Comparison of ENCODE assay signal across 8 cellular contexts in the genomic region with DNA sequence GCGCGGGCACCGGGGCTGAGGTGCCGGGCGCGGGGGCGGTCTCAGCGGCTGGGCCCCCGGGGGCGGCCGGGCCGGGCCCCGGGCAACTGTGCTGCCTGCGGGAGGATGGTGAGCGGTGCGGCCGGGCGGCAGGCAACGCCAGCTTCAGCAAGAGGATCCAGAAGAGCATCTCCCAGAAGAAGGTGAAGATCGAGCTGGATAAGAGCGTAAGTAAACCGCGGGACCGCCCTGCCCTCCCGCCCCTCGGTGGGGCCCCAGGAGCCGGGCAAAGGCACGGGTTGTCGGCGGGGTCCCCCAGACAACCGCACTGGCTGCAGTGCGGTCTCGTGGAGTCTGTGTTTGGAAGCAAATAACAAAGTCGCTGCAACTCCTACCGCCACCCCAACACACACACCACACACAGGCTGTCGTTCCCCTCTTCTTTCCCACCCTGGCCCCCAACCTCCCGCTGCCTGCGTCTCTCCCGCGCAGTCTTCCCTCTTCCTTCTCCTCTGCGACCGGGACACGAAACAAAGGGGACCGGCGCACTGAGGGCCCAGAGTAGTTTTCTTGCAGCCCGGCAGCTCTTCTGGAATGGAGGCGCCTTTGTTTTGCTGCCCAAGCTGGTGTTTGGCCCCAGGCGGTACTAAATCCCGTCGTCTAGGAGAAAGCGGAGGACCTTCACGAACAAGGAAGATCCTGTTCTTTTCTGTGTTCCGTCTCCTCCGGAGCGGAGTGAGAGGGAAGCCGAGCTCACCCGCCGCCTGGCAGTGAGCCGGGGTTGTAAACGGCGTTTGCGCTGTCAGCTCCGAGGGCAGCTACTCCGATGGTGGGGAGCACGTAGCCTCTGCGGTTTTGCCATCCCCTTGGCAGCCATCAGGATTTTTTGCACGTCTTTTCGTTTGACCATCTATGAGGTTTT. TPM values are rescaled to one million over a fixed set of nuclear protein-coding genes. Genes with fewer than 3 reads are reported as not detected.
DNase-seq lines count a peak whose midpoint lies in the region; ATAC-seq and TF ChIP-seq lines count a peak whose summit lies in the region.

No MANE protein-coding gene starts in this region.

- DNase-seq in D341Med (ENCODE audit: low spot score), result peak; percentile 75
- peak; percentile 54 for DNase-seq in HPDE6-E6E7 (ENCODE audit: extremely low spot score)
- peak; percentile 78 for DNase-seq in RPMI7951 (ENCODE audit: low read depth)
- peak; percentile 29 for DNase-seq in activated gamma-delta T cell treated with Interleukin-2 at 50 U/mL for 16 hours
- peak; percentile 76 to 89 for DNase-seq in foreskin fibroblast
- peak; percentile 26 for DNase-seq in thoracic aorta (ENCODE audit: low spot score)

- peak; percentile 29 for TF ChIP-seq RAD21 in neural cell (conservative IDR thresholded peaks at IDR 0.05)

- no peaks in the 10 kb centered on the region for H3F3A ChIP-seq in neural cell (ENCODE audit: insufficient read depth, low read length, poor library complexity, severe bottlenecking)

- H3K27ac ChIP-seq in neural cell (ENCODE audit: low read length) (peak overlapping the region; percentile 80), thoracic aorta (peak overlapping the region; percentile 85 to 95)

- no peaks in the 10 kb centered on the region for H4K20me1 ChIP-seq in neural cell (ENCODE audit: insufficient read depth)

- peak overlapping the region; percentile 91 for H3K4me2 ChIP-seq in neural cell (ENCODE audit: low read length)

- no peaks in the 10 kb centered on the region for H3K9me2 ChIP-seq in neural cell (ENCODE audit: insufficient read depth, low read length)

- peak overlapping the region; percentile 79 for H3K9ac ChIP-seq in neural cell (ENCODE audit: low read length)

- no peaks in the 10 kb centered on the region for H3K9me3 ChIP-seq in neural cell (ENCODE audit: low read length)
- H3K9me3 ChIP-seq in thoracic aorta, result no peaks in the 10 kb centered on the region

- H3K79me2 ChIP-seq in neural cell (replicated peaks; ENCODE audit: insufficient read depth, low read length), result peaks cover 34% of the 10 kb centered on the region

- ATAC-seq in GM21360 (IDR thresholded peaks at IDR 0.05; ENCODE audit: unreplicated experiment) (peak; percentile 14), thoracic aorta (ENCODE audit: insufficient number of reproducible peaks, low FRiP score, low read depth) (peak; percentile 2)

- peak overlapping the region; percentile 49 for H2AFZ ChIP-seq in neural cell (ENCODE audit: low read depth, low read length)

- H3K4me3 ChIP-seq in foreskin fibroblast (ENCODE audit: low read depth in 1 of 2, low read length in 2 of 2), result peak overlapping the region; percentile 95
- H3K4me3 ChIP-seq in neural cell (ENCODE audit: low read length), result peak overlapping the region; percentile 90
- peak overlapping the region; percentile 93 for H3K4me3 ChIP-seq in thoracic aorta

- no peaks in the 10 kb centered on the region for H3K27me3 ChIP-seq in neural cell (ENCODE audit: insufficient read depth, low read depth, low read length)
- no peaks in the 10 kb centered on the region for H3K27me3 ChIP-seq in thoracic aorta (replicated peaks; ENCODE audit: insufficient read depth)

- H3K4me1 ChIP-seq in thoracic aorta (ENCODE audit: control insufficient read depth in 1 of 2, low read depth in 2 of 2), result peaks cover 24 to 52% of the 10 kb centered on the region in 2 donors

- no peak for TF ChIP-seq CTCF in foreskin fibroblast (IDR thresholded peaks at IDR 0.05; ENCODE audit: low read depth, low read length)
- no peak for TF ChIP-seq CTCF in neural cell (IDR thresholded peaks at IDR 0.05; ENCODE audit: poor library complexity, severe bottlenecking)
- no peak for TF ChIP-seq CTCF in thoracic aorta (IDR thresholded peaks at IDR 0.05)

- no peaks in the 10 kb centered on the region for H3K36me3 ChIP-seq in neural cell (ENCODE audit: insufficient read depth, low read length)
- no peaks in the 10 kb centered on the region for H3K36me3 ChIP-seq in thoracic aorta

- TF ChIP-seq EP300 in neural cell (conservative IDR thresholded peaks at IDR 0.05; ENCODE audit: poor library complexity, severe bottlenecking), result no peak

TF ChIP-seq in neural cell, 6 proteins besides CTCF, POLR2A, EP300 and RAD21:
- TF ChIP-seq REST (IDR thresholded peaks at IDR 0.05; ENCODE audit: borderline replicate concordance), result peak; percentile 57
- TF ChIP-seq TAF1 (IDR thresholded peaks at IDR 0.05; ENCODE audit: low read depth), result no peak
- TF ChIP-seq POLR2AphosphoS5 (IDR thresholded peaks at IDR 0.05), result peak; percentile 18

RNA-seq across cellular contexts. Expression of gene SAP30, which starts 0.8 kb away (rescaled TPM):
- 54.4 and 67.5 TPM in 2 replicates for total RNA-seq in RPMI7951 (2014; rRNA removed; shearing (Covaris generic))
- 55.8 and 58.3 TPM in 2 replicates for polyA plus RNA-seq in neural cell
- polyA minus RNA-seq in neural cell, result 31.4 and 36.3 TPM in 2 replicates
- 10 to 100 TPM; 56.9 to 61.7 TPM for total RNA-seq in thoracic aorta

RNA-seq across cellular contexts. Expression of gene SCRG1, which starts 27.4 kb away (rescaled TPM):
- 0.10 and 0.12 TPM in 2 replicates for total RNA-seq in RPMI7951 (2014; rRNA removed; shearing (Covaris generic))
- 0.42 and 0.64 TPM in 2 replicates for polyA plus RNA-seq in neural cell
- polyA minus RNA-seq in neural cell, result 0.12 and 0.24 TPM in 2 replicates
- total RNA-seq in thoracic aorta, result 1 to 10 TPM; 6.9 to 9.7 TPM

RNA-seq across cellular contexts. Expression of gene HMGB2, which starts 37.4 kb away (rescaled TPM):
- 254 and 259 TPM in 2 replicates for total RNA-seq in RPMI7951 (2014; rRNA removed; shearing (Covaris generic))
- 165 and 184 TPM in 2 replicates for polyA plus RNA-seq in neural cell
- polyA minus RNA-seq in neural cell, result 83.3 and 97.0 TPM in 2 replicates
- total RNA-seq in thoracic aorta, result 10 to 100 TPM; 28.8 to 33.4 TPM

Comparison
In these comparisons a context has a peak if more than half of its experiments do, and no peak if none do; other contexts are left out.
1. Peak in every context shown above with its lines: DNase-seq, ATAC-seq, H3K4me3 ChIP-seq and H3K27ac ChIP-seq.
2. DNase-seq: peak in every context shown above with its lines; median percentile 82 in foreskin fibroblast; 78 in RPMI7951; 75 in D341Med; 54 in HPDE6-E6E7; 29 in activated gamma-delta T cell treated with Interleukin-2 at 50 U/mL for 16 hours; 26 in thoracic aorta.